In the genomic region with DNA sequence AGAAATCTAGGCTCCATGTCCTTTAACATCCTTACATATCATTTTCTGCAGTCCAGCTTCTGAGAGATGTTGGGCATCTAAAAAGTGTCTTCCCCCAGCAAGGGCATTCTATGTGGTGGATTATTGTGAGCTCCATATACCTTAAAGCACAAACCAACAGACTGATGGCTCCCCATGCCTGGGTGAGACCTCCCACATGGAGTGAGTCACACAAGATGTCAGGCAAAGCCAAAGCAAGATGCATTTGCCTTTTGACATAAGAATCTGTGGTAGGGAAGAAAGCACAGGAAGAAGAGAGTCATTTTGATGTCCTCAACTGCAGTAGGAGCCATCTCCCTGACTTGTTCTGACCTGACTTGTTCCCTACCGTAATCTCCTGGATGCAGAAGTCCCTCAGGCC, we compare ENCODE assay signal across 24 cellular contexts.
"Had no signal": no experiment of that assay in that cellular context is flagged by ENCODE, and none has a peak within 500 bp of the region (broad histone marks: within the 10 kb centered on the region; RNA-seq: fewer than 3 reads in every experiment).

No MANE protein-coding gene starts in this region.

- H3K4me3 ChIP-seq: neural progenitor cell, right lobe of liver, testis had no signal

- H3K4me1 Mint-ChIP-seq: memory B cell, natural killer cell, neural progenitor cell had no signal

- ATAC-seq: activated naive CD4-positive, alpha-beta T cell treated with anti-CD3 and anti-CD28 coated beads, Interleukin-2, amount 50 U/mL, for 72 hours; activated T-cell treated with anti-CD3 and anti-CD28 coated beads, Interleukin-2, amount 50 U/mL, for 72 hours; foreskin keratinocyte; natural killer cell; right lobe of liver had no signal

- H3K4me3 Mint-ChIP-seq: activated T-cell treated with anti-CD3 and anti-CD28 coated beads, Interleukin-2, amount 50 U/mL, for 72 hours; memory B cell; natural killer cell; neural progenitor cell; T-helper 2 cell treated with Interferon-gamma antibody and Interleukin-4, amounts not matched to agents 5 μg/mL and 100 μg/mL, for 36 hours had no signal

- H3K9me3 Mint-ChIP-seq: activated naive CD4-positive, alpha-beta T cell treated with anti-CD3 and anti-CD28 coated beads, Interleukin-2, amount 50 U/mL, for 72 hours; activated T-cell treated with anti-CD3 and anti-CD28 coated beads, Interleukin-2, amount 50 U/mL, for 72 hours; memory B cell; natural killer cell; neural progenitor cell; T-helper 2 cell treated with Interferon-gamma antibody and Interleukin-4, amounts not matched to agents 5 μg/mL and 100 μg/mL, for 36 hours had no signal

- H3K27ac Mint-ChIP-seq: activated naive CD4-positive, alpha-beta T cell treated with anti-CD3 and anti-CD28 coated beads, Interleukin-2, amount 50 U/mL, for 72 hours; activated T-cell treated with anti-CD3 and anti-CD28 coated beads, Interleukin-2, amount 50 U/mL, for 72 hours; memory B cell; natural killer cell; neural progenitor cell; T-helper 2 cell treated with Interferon-gamma antibody and Interleukin-4, amounts not matched to agents 5 μg/mL and 100 μg/mL, for 36 hours had no signal

- DNase-seq: activated CD4-positive, alpha-beta T cell treated with anti-CD3 and anti-CD28 coated beads for 4 hours; activated CD4-positive, alpha-beta T cell treated with anti-CD3 and anti-CD28 coated beads, Interleukin-2, amount 50 U/mL, for 4 hours; activated naive CD4-positive, alpha-beta T cell; activated T-cell treated with anti-CD3 and anti-CD28 coated beads for 4 hours; activated T-cell treated with anti-CD3 and anti-CD28 coated beads, Interleukin-2, amount 50 U/mL, for 72 hours; dermis blood vessel endothelial cell; effector CD4-positive, alpha-beta T cell; foreskin keratinocyte; islet precursor cell; left colon; midbrain; natural killer cell; right lobe of liver; stimulated activated CD4-positive, alpha-beta T cell treated with anti-CD3 and anti-CD28 coated beads, Interleukin-2, amount 100 ng/mL, for 48 hours; stimulated activated naive CD4-positive, alpha-beta T cell treated with Interleukin-2 at 50 U/mL for 16 hours; T-helper 1 cell; testis; trophoblast cell had no signal

- FAIRE-seq: colon, urothelium cell line had no signal
